ENCODE assay signal across 10 cellular contexts in the genomic region with DNA sequence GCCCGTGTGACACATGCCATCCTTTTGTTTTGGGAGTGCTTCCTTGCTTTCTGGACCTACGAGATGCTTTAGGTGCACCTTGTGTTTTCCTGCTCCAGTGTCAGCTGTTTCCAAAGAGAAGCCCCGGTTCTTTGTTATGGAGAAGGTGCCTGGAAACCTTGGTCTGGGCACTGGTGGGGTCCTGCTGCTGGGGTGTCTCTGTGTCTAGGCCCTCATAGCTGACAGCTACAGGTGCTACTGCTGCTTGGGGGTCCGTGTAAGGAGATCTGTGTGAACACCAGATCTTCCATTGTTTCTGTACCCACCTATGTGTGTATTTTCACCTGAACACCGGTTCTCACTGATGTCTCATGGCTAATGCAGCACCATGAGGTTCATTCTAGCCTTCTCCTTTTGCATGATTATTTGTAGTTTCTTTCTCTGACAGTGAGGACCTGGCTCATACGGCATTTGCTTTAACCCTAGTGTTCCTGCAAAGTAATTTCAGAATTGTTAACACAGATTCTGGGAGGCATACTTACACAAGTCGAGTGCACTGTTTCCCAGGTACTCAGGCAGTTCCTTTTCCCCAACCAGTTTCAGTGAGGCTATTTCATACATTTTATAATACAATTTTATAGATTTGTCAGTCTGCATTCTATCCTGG. TPM values are rescaled to one million over a fixed set of nuclear protein-coding genes. Genes with fewer than 3 reads are reported as not detected.
A peak's percentile ranks its signal among the peaks of the same experiment; 100 is the strongest.
DNase-seq lines count a peak whose midpoint lies in the region; ATAC-seq and TF ChIP-seq lines count a peak whose summit lies in the region.
"Had no signal": no experiment of that assay in that cellular context is flagged by ENCODE, and none has a peak within 500 bp of the region (broad histone marks: within the 10 kb centered on the region; RNA-seq: fewer than 3 reads in every experiment).

No MANE protein-coding gene starts in this region.

- H3K27ac ChIP-seq in DND-41 (ENCODE audit: low read length), result peak overlapping the region; percentile 93

- H3K4me1 ChIP-seq in DND-41 (ENCODE audit: insufficient read depth, low read length), result peaks cover 66% of the 10 kb centered on the region

- no peaks in the 10 kb centered on the region for H3K27me3 Mint-ChIP-seq in brain
- H3K27me3 Mint-ChIP-seq in natural killer cell treated with Interleukin-12 subunit alpha and Interleukin-12 subunit beta and Interleukin-15 and Interleukin-18, amount 100 ng/mL, for 72 hours, result no peaks in the 10 kb centered on the region

- H4K20me1 ChIP-seq in DND-41 (ENCODE audit: insufficient read depth, low read length), result peaks cover 21% of the 10 kb centered on the region; the same call in 1 of the 2 replicates

- H3K4me1 Mint-ChIP-seq in brain, result peaks cover 71% of the 10 kb centered on the region
- peaks cover 76 to 79% of the 10 kb centered on the region in 2 donors for H3K4me1 Mint-ChIP-seq in natural killer cell treated with Interleukin-12 subunit alpha and Interleukin-12 subunit beta and Interleukin-15 and Interleukin-18, amount 100 ng/mL, for 72 hours (ENCODE audit: low read depth in 2 of 2)

- ATAC-seq in DND-41 (ENCODE audit: insufficient read depth, low read depth) (no peak), HG03521 (IDR thresholded peaks at IDR 0.05; ENCODE audit: unreplicated experiment) (no peak)
- peak in 1 of 2 donors; percentile 32 for ATAC-seq in natural killer cell treated with Interleukin-12 subunit alpha and Interleukin-12 subunit beta and Interleukin-15 and Interleukin-18, amount 100 ng/mL, for 72 hours

- no peaks in the 10 kb centered on the region for H3K9me3 Mint-ChIP-seq in brain
- H3K9me3 Mint-ChIP-seq in natural killer cell treated with Interleukin-12 subunit alpha and Interleukin-12 subunit beta and Interleukin-15 and Interleukin-18, amount 100 ng/mL, for 72 hours, result no peaks in the 10 kb centered on the region

- DNase-seq in DND-41, result no peak
- peak; percentile 64 for DNase-seq in NCI-H526 treated with DMSO at 0.1 percent for 48 hours (lab: John Stamatoyannopoulos, UW)
- DNase-seq in natural killer cell treated with Interleukin-12 subunit alpha and Interleukin-12 subunit beta and Interleukin-15 and Interleukin-18, amount 100 ng/mL, for 72 hours (ENCODE audit: low spot score), result no peak
- DNase-seq in superior temporal gyrus (ENCODE audit: extremely low spot score), result no peak
- DNase-seq in putamen (ENCODE audit: low spot score), result no peak
- no peak for DNase-seq in NCI-H2227 (lab: John Stamatoyannopoulos, UW; ENCODE audit: unreplicated experiment)
- DNase-seq: activated effector memory CD4-positive, alpha-beta T cell treated with Interleukin-2 at 50 U/mL for 16 hours; kidney glomerular epithelial cell had no signal

- peak overlapping the region in 3 of 5 experiments; percentile 20 to 92 (median 35) for H3K27ac Mint-ChIP-seq in brain
- H3K27ac Mint-ChIP-seq in natural killer cell treated with Interleukin-12 subunit alpha and Interleukin-12 subunit beta and Interleukin-15 and Interleukin-18, amount 100 ng/mL, for 72 hours, result peak overlapping the region; percentile 75 to 89

- no peak overlapping the region for H2AFZ ChIP-seq in DND-41 (ENCODE audit: low read depth, low read length)

- peaks cover 17% of the 10 kb centered on the region for H3K36me3 ChIP-seq in DND-41 (ENCODE audit: insufficient read depth, low read length)

- H3K4me3 Mint-ChIP-seq in brain, result peak overlapping the region in 1 of 5 experiments; percentile 49
- peak overlapping the region; percentile 52 for H3K4me3 Mint-ChIP-seq in natural killer cell treated with Interleukin-12 subunit alpha and Interleukin-12 subunit beta and Interleukin-15 and Interleukin-18, amount 100 ng/mL, for 72 hours

- no peaks in the 10 kb centered on the region for H3K27me3 ChIP-seq in DND-41 (ENCODE audit: insufficient read depth, low read length, poor library complexity)

- peak overlapping the region; percentile 1; the same call in 1 of the 2 replicates for H3K9ac ChIP-seq in DND-41 (ENCODE audit: low read depth, low read length)

- TF ChIP-seq CTCF in DND-41 (IDR thresholded peaks at IDR 0.05; ENCODE audit: borderline replicate concordance, extremely low read depth, low read length, poor library complexity, severe bottlenecking), result no peak
- no peak for TF ChIP-seq CTCF in brain (conservative IDR thresholded peaks at IDR 0.05)

- no peaks in the 10 kb centered on the region for H3K9me3 ChIP-seq in DND-41 (ENCODE audit: insufficient read depth, low read length, severe bottlenecking)

- peaks cover 17% of the 10 kb centered on the region for H3K36me3 Mint-ChIP-seq in brain
- H3K36me3 Mint-ChIP-seq in natural killer cell treated with Interleukin-12 subunit alpha and Interleukin-12 subunit beta and Interleukin-15 and Interleukin-18, amount 100 ng/mL, for 72 hours, result no peaks in the 10 kb centered on the region

- H3K4me2 ChIP-seq in DND-41 (ENCODE audit: insufficient read depth, low read length), result peak overlapping the region; percentile 72

- peaks cover 98% of the 10 kb centered on the region for H3K79me2 ChIP-seq in DND-41 (ENCODE audit: insufficient read depth, low read length)

- no peak overlapping the region for H3K4me3 ChIP-seq in DND-41 (ENCODE audit: low read depth in 1 of 2, low read length in 2 of 2)

RNA-seq across cellular contexts. Expression of a gene that starts 13.2 kb away (rescaled TPM):
- polyA plus RNA-seq in brain (ENCODE audit: insufficient read depth, low read depth, low replicate concordance), result 50.5 TPM
- total RNA-seq in natural killer cell treated with Interleukin-12 subunit alpha and Interleukin-12 subunit beta and Interleukin-15 and Interleukin-18, amount 100 ng/mL, for 72 hours, result 10 to 100 TPM; 28.6 to 36.0 TPM

RNA-seq across cellular contexts. Expression of a gene that starts 15.1 kb away (rescaled TPM):
- 61.7 TPM for polyA plus RNA-seq in brain (ENCODE audit: insufficient read depth, low read depth, low replicate concordance)
- 100 to 1,000 TPM; 138 to 154 TPM for total RNA-seq in natural killer cell treated with Interleukin-12 subunit alpha and Interleukin-12 subunit beta and Interleukin-15 and Interleukin-18, amount 100 ng/mL, for 72 hours
